8 cellular contexts compared by ENCODE assay signal in the genomic region with DNA sequence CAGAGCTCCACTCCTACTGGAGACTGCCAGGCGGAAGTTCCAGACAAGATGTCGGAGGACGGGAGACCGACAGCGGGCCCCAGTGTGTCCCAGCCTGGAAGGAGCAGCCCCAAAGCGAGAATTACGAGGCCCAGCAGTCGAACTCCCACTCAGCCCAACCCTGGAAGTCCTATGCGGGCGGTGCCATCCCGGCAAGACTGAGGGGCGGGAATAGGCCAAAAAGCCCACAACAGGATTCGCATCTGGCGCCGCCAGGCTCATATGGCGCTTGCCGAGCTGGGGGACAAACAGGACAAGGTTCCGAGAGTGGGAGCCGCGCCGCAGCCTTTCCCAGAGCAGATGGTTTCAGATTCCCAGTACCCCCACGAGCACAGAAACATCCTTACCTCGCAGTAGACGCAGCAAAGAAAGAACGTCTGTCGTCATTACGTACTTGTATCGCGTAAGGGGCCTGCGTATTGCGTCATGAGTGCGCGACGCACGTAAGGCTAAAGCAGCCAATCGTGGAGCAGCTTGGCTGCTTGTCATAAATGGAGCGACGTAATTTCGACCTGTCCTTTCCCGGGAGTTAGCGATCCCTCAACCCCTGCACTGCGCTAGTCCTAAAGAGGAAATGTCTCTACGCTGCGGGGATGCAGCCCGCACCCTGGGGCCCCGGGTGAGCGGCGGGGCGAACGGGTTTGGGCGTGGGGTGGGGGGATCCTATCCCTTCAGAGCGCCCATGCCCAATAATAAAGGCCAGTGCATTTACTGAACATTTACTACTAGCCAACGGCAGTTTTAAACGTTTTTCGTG.
A peak's percentile ranks its signal among the peaks of the same experiment; 100 is the strongest.
DNase-seq lines count a peak whose midpoint lies in the region; ATAC-seq lines count a peak whose summit lies in the region.

A gene (plus strand): TSS at position 552 of the 796 bp plus-strand sequence. CDS start 62 bp downstream, at position 614.
A gene (minus strand): TSS at position 418 of the 796 bp plus-strand sequence. CDS start 483 bp downstream, outside the sequence.

- ATAC-seq in GM19372 (IDR thresholded peaks at IDR 0.05; ENCODE audit: low read depth, unreplicated experiment) (peak; percentile 87), HG03558 (IDR thresholded peaks at IDR 0.05; ENCODE audit: extremely low read depth, unreplicated experiment) (peak; percentile 68)

- peak; percentile 45 to 97 (median 90) for DNase-seq in C1 segment of cervical spinal cord (lab: John Stamatoyannopoulos, UW)
- DNase-seq in NCI-H748 treated with DMSO at 0.1 percent for 48 hours (lab: John Stamatoyannopoulos, UW): peak; percentile 91
- DNase-seq in activated CD4-positive, alpha-beta T cell treated with anti-CD3 and anti-CD28 coated beads, Interleukin-2, amount 50 U/mL, for 24 hours (ENCODE audit: low read depth in 1 of 2, low spot score in 1 of 2): peak; percentile 89 to 94
- DNase-seq in dedifferentiated amniotic fluid mesenchymal stem cell (ENCODE audit: extremely low spot score): peak; percentile 98
- DNase-seq in left kidney (ENCODE audit: low read depth, low spot score): peak; percentile 99
- peak; percentile 90 to 91 for DNase-seq in stimulated activated CD4-positive, alpha-beta T cell treated with anti-CD3 and anti-CD28 coated beads, Interleukin-2, amount 100 ng/mL, for 24 hours

Comparison
In these comparisons a context has a peak if more than half of its experiments do, and no peak if none do; other contexts are left out.
1. Peak in every context shown above with its lines: DNase-seq and ATAC-seq.